In the genomic region with DNA sequence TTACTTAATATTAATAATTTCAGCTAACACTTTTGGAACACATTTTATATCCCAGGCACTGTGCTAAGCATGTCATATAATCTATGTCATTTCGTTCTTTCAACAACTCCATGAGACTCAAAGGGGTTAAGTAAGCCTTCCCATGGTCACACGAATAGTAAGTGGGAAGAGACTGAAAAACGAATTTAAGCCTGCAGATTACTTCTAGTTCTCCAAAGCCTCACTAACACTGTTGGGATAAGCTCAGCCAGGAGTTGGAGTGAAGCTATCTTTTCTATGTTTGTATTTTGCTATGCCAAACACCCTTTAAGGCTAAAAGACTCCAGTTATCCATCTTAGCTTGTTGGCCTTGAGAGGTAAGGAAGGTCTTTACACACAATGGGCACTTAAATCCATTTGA, we compare ENCODE assay signal across 2 cellular contexts.
TF ChIP-seq lines count a peak whose summit lies in the region.

No MANE protein-coding gene starts in this region.

TF ChIP-seq in GM23338, 12 proteins besides CTCF, POLR2A, EP300 and RAD21 (continued from another document and continues in another):
- TF ChIP-seq, protein P1, sequence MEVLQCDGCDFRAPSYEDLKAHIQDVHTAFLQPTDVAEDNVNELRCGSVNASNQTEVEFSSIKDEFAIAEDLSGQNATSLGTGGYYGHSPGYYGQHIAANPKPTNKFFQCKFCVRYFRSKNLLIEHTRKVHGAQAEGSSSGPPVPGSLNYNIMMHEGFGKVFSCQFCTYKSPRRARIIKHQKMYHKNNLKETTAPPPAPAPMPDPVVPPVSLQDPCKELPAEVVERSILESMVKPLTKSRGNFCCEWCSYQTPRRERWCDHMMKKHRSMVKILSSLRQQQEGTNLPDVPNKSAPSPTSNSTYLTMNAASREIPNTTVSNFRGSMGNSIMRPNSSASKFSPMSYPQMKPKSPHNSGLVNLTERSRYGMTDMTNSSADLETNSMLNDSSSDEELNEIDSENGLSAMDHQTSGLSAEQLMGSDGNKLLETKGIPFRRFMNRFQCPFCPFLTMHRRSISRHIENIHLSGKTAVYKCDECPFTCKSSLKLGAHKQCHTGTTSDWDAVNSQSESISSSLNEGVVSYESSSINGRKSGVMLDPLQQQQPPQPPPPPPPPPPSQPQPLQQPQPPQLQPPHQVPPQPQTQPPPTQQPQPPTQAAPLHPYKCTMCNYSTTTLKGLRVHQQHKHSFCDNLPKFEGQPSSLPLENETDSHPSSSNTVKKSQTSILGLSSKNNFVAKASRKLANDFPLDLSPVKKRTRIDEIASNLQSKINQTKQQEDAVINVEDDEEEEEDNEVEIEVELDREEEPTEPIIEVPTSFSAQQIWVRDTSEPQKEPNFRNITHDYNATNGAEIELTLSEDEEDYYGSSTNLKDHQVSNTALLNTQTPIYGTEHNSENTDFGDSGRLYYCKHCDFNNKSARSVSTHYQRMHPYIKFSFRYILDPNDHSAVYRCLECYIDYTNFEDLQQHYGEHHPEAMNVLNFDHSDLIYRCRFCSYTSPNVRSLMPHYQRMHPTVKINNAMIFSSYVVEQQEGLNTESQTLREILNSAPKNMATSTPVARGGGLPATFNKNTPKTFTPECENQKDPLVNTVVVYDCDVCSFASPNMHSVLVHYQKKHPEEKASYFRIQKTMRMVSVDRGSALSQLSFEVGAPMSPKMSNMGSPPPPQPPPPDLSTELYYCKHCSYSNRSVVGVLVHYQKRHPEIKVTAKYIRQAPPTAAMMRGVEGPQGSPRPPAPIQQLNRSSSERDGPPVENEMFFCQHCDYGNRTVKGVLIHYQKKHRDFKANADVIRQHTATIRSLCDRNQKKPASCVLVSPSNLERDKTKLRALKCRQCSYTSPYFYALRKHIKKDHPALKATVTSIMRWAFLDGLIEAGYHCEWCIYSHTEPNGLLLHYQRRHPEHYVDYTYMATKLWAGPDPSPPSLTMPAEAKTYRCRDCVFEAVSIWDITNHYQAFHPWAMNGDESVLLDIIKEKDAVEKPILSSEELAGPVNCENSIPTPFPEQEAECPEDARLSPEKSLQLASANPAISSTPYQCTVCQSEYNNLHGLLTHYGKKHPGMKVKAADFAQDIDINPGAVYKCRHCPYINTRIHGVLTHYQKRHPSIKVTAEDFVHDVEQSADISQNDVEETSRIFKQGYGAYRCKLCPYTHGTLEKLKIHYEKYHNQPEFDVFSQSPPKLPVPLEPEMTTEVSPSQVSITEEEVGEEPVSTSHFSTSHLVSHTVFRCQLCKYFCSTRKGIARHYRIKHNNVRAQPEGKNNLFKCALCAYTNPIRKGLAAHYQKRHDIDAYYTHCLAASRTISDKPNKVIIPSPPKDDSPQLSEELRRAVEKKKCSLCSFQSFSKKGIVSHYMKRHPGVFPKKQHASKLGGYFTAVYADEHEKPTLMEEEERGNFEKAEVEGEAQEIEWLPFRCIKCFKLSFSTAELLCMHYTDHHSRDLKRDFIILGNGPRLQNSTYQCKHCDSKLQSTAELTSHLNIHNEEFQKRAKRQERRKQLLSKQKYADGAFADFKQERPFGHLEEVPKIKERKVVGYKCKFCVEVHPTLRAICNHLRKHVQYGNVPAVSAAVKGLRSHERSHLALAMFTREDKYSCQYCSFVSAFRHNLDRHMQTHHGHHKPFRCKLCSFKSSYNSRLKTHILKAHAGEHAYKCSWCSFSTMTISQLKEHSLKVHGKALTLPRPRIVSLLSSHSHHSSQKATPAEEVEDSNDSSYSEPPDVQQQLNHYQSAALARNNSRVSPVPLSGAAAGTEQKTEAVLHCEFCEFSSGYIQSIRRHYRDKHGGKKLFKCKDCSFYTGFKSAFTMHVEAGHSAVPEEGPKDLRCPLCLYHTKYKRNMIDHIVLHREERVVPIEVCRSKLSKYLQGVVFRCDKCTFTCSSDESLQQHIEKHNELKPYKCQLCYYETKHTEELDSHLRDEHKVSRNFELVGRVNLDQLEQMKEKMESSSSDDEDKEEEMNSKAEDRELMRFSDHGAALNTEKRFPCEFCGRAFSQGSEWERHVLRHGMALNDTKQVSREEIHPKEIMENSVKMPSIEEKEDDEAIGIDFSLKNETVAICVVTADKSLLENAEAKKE (CRISPR knock-in tag; IDR thresholded peaks at IDR 0.05): no peak
- TF ChIP-seq, protein P2, sequence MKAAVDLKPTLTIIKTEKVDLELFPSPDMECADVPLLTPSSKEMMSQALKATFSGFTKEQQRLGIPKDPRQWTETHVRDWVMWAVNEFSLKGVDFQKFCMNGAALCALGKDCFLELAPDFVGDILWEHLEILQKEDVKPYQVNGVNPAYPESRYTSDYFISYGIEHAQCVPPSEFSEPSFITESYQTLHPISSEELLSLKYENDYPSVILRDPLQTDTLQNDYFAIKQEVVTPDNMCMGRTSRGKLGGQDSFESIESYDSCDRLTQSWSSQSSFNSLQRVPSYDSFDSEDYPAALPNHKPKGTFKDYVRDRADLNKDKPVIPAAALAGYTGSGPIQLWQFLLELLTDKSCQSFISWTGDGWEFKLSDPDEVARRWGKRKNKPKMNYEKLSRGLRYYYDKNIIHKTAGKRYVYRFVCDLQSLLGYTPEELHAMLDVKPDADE (IDR thresholded peaks at IDR 0.05): no peak
- TF ChIP-seq STAT1 (IDR thresholded peaks at IDR 0.05; ENCODE audit: unreplicated experiment) (no peak), ZNF331 (CRISPR knock-in tag; IDR thresholded peaks at IDR 0.05; ENCODE audit: low read depth) (no peak), JUNB (IDR thresholded peaks at IDR 0.05; ENCODE audit: unreplicated experiment) (no peak), POLR2AphosphoS5 (IDR thresholded peaks at IDR 0.05; ENCODE audit: low read depth) (no peak), REST (IDR thresholded peaks at IDR 0.05; ENCODE audit: unreplicated experiment) (no peak), NANOG (IDR thresholded peaks at IDR 0.05; ENCODE audit: borderline replicate concordance) (no peak), ZNF114 (CRISPR knock-in tag; IDR thresholded peaks at IDR 0.05) (no peak), EZH2phosphoT487 (IDR thresholded peaks at IDR 0.05; ENCODE audit: unreplicated experiment) (no peak)

TF ChIP-seq in H1, 55 proteins besides CTCF, POLR2A, EP300 and RAD21:
- TF ChIP-seq, protein P3, sequence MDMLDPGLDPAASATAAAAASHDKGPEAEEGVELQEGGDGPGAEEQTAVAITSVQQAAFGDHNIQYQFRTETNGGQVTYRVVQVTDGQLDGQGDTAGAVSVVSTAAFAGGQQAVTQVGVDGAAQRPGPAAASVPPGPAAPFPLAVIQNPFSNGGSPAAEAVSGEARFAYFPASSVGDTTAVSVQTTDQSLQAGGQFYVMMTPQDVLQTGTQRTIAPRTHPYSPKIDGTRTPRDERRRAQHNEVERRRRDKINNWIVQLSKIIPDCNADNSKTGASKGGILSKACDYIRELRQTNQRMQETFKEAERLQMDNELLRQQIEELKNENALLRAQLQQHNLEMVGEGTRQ (IDR thresholded peaks at IDR 0.05; ENCODE audit: low read length): no peak
- no peak for TF ChIP-seq SIN3A (conservative IDR thresholded peaks at IDR 0.05 in 1 of 2, IDR thresholded peaks at IDR 0.05 in 1 of 2; ENCODE audit: low read depth in 1 of 2, low read length in 2 of 2)
- no peak for TF ChIP-seq RNF2 (IDR thresholded peaks at IDR 0.05; ENCODE audit: borderline replicate concordance, low read depth, low read length, missing control alignments, poor library complexity, severe bottlenecking)
- TF ChIP-seq BCL11A (IDR thresholded peaks at IDR 0.05; ENCODE audit: low read depth in 2 of 2, low read length in 2 of 2): no peak
- TF ChIP-seq CBX8 (IDR thresholded peaks at IDR 0.05; ENCODE audit: borderline replicate concordance, low read depth, low read length): no peak
- TF ChIP-seq RXRA (IDR thresholded peaks at IDR 0.05; ENCODE audit: insufficient read depth, low read depth, low read length): no peak
- TF ChIP-seq JUND (IDR thresholded peaks at IDR 0.05; ENCODE audit: low read length): no peak
- no peak for TF ChIP-seq CREB1 (IDR thresholded peaks at IDR 0.05)
- TF ChIP-seq NRF1 (IDR thresholded peaks at IDR 0.05; ENCODE audit: low read depth, low read length): no peak
- TF ChIP-seq GTF2F1 (IDR thresholded peaks at IDR 0.05; ENCODE audit: borderline replicate concordance, low read depth, low read length): no peak
- no peak for TF ChIP-seq CEBPB (IDR thresholded peaks at IDR 0.05; ENCODE audit: low read depth, low read length)
- no peak for TF ChIP-seq E2F6 (IDR thresholded peaks at IDR 0.05)
- no peak for TF ChIP-seq SAP30 (IDR thresholded peaks at IDR 0.05; ENCODE audit: insufficient read depth, insufficient replicate concordance, low read length)
- TF ChIP-seq BRCA1 (IDR thresholded peaks at IDR 0.05; ENCODE audit: low read depth, low read length): no peak
- TF ChIP-seq, protein P4, sequence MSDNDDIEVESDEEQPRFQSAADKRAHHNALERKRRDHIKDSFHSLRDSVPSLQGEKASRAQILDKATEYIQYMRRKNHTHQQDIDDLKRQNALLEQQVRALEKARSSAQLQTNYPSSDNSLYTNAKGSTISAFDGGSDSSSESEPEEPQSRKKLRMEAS (IDR thresholded peaks at IDR 0.05): no peak
